In the genomic region with DNA sequence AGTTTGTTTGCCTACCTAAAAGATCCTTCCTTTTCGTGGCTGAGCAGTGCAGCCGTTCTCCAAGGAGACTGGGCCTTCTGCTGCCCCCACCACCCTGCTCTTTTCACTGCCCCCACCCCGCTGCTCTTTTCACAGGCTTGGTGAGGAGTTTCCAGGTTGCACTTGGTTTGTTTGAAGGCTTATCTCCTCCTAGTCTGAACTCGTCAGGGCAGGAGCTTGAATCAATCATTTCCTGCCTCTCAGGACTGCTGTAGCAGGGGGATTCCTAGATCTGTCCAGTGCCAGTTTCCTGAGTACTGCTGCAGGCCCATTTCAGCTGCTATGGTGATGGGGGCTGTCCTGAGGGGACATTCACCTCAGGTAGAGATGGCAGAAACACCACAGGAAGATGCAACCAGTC, we compare ENCODE assay signal across 1 cellular context.
TF ChIP-seq lines count a peak whose summit lies in the region.

No MANE protein-coding gene starts in this region.

TF ChIP-seq in GM23338, 12 proteins besides CTCF, POLR2A, EP300 and RAD21 (continued from another document):
- TF ChIP-seq, protein P1, sequence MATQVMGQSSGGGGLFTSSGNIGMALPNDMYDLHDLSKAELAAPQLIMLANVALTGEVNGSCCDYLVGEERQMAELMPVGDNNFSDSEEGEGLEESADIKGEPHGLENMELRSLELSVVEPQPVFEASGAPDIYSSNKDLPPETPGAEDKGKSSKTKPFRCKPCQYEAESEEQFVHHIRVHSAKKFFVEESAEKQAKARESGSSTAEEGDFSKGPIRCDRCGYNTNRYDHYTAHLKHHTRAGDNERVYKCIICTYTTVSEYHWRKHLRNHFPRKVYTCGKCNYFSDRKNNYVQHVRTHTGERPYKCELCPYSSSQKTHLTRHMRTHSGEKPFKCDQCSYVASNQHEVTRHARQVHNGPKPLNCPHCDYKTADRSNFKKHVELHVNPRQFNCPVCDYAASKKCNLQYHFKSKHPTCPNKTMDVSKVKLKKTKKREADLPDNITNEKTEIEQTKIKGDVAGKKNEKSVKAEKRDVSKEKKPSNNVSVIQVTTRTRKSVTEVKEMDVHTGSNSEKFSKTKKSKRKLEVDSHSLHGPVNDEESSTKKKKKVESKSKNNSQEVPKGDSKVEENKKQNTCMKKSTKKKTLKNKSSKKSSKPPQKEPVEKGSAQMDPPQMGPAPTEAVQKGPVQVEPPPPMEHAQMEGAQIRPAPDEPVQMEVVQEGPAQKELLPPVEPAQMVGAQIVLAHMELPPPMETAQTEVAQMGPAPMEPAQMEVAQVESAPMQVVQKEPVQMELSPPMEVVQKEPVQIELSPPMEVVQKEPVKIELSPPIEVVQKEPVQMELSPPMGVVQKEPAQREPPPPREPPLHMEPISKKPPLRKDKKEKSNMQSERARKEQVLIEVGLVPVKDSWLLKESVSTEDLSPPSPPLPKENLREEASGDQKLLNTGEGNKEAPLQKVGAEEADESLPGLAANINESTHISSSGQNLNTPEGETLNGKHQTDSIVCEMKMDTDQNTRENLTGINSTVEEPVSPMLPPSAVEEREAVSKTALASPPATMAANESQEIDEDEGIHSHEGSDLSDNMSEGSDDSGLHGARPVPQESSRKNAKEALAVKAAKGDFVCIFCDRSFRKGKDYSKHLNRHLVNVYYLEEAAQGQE (IDR thresholded peaks at IDR 0.05; ENCODE audit: unreplicated experiment): no peak
